15 cellular contexts compared by ENCODE assay signal in genomic region chr10:36373424-36374096, GRCh38.
A peak's percentile ranks its signal among the peaks of the same experiment; 100 is the strongest.
DNase-seq lines count a peak whose midpoint lies in the region; ATAC-seq and TF ChIP-seq lines count a peak whose summit lies in the region.
"Had no signal": no experiment of that assay in that cellular context is flagged by ENCODE, and none has a peak within 500 bp of the region (broad histone marks: within the 10 kb centered on the region; RNA-seq: fewer than 3 reads in every experiment).

No MANE protein-coding gene starts in this region.

- H4K5ac ChIP-seq in mesendoderm (ENCODE audit: low read length) = no peak overlapping the region

- no peak overlapping the region for H3K4me2 ChIP-seq in mesendoderm (ENCODE audit: low read length)
- H3K4me2 ChIP-seq: A549 had no signal

- no peaks in the 10 kb centered on the region for H3K79me1 ChIP-seq in mesendoderm (ENCODE audit: low read length)

- no peak overlapping the region for H3K9ac ChIP-seq in mesendoderm (ENCODE audit: low read length)

- no peak overlapping the region for H3K27ac Mint-ChIP-seq in WTC11
- H3K27ac Mint-ChIP-seq: CD8-positive, alpha-beta T cell had no signal

- POLR2A ChIA-PET in WTC11 (lab: Charles Lee) = no interaction called here

- H3K27me3 ChIP-seq in H7 (ENCODE audit: control insufficient read depth, insufficient read depth, low read length) = no peaks in the 10 kb centered on the region
- no peaks in the 10 kb centered on the region for H3K27me3 ChIP-seq in mesendoderm (ENCODE audit: insufficient read depth, low read length, poor library complexity)

- DNase-seq in H7 = peak; percentile 46
- DNase-seq in WTC11 (ENCODE audit: low spot score) = peak; percentile 26
- DNase-seq in mesendoderm = peak; percentile 11
- DNase-seq in sciatic nerve (ENCODE audit: low spot score) = no peak
- no peak for DNase-seq in NCI-H1436 (lab: John Stamatoyannopoulos, UW)
- no peak for DNase-seq in NCI-H2227 treated with DMSO at 0.1 percent for 48 hours (lab: John Stamatoyannopoulos, UW)
- DNase-seq: CD8-positive, alpha-beta T cell; COR-L47; DMS153; DMS79 treated with DMSO at 0.1 percent for 48 hours; EL; GDM1 had no signal

- ATAC-seq in WTC11 (peak; percentile 74), sciatic nerve (peak; percentile 48), GM18861 (IDR thresholded peaks at IDR 0.05; ENCODE audit: unreplicated experiment) (no peak)
- ATAC-seq: A549; CD8-positive, alpha-beta T cell had no signal

- peaks cover 4% of the 10 kb centered on the region; the same call in 1 of the 2 replicates for H3K9me3 Mint-ChIP-seq in WTC11

- H3K18ac ChIP-seq in mesendoderm (ENCODE audit: low read length) = no peak overlapping the region

- H2BK15ac ChIP-seq in mesendoderm (replicated peaks; ENCODE audit: low read depth) = no peak overlapping the region

- intact Hi-C loops in sciatic nerve (cut with DNase I) = no loop called here

- no peak overlapping the region for H3K4me3 ChIP-seq in H7 (ENCODE audit: insufficient read depth, low read depth, low read length)
- no peak overlapping the region for H3K4me3 ChIP-seq in mesendoderm (ENCODE audit: low read length)
- H3K4me3 ChIP-seq: A549 had no signal

- H3K4ac ChIP-seq in mesendoderm (ENCODE audit: low read depth, low read length) = no peak overlapping the region

- WGBS in mesendoderm (ENCODE audit: extremely low coverage, insufficient coverage, low lambda C conversion rate) = no CpG with 5 or more reads among the region's 8 CpGs

- H2AK5ac ChIP-seq in mesendoderm (ENCODE audit: low read length) = no peak overlapping the region

- H3K36me3 Mint-ChIP-seq in WTC11 = no peaks in the 10 kb centered on the region
- H3K36me3 Mint-ChIP-seq: CD14-positive monocyte; CD8-positive, alpha-beta T cell had no signal

- no peak overlapping the region for H3K23ac ChIP-seq in mesendoderm (ENCODE audit: low read length)

- TF ChIP-seq CTCF in WTC11 (IDR thresholded peaks at IDR 0.05) = no peak

- peaks cover 8% of the 10 kb centered on the region for H3K4me1 Mint-ChIP-seq in WTC11
- H3K4me1 Mint-ChIP-seq: CD14-positive monocyte had no signal

- H3K56ac ChIP-seq in mesendoderm (ENCODE audit: low read length) = no peak overlapping the region

- H3K79me2 ChIP-seq in mesendoderm (ENCODE audit: control insufficient read depth, insufficient read depth, low read length) = no peaks in the 10 kb centered on the region

- H2BK120ac ChIP-seq in mesendoderm (ENCODE audit: low read depth, low read length) = no peak overlapping the region

- no peaks in the 10 kb centered on the region; the same call in 1 of the 2 replicates for H3K27me3 Mint-ChIP-seq in WTC11 (ENCODE audit: low read depth)

- H3K4me3 Mint-ChIP-seq in WTC11 = no peak overlapping the region
- H3K4me3 Mint-ChIP-seq: CD14-positive monocyte; CD8-positive, alpha-beta T cell had no signal

- H3K4me1 ChIP-seq in mesendoderm (ENCODE audit: control insufficient read depth, low read depth, low read length) = no peaks in the 10 kb centered on the region

- H3K27ac ChIP-seq in mesendoderm (ENCODE audit: low read depth, low read length) = no peak overlapping the region
- H3K27ac ChIP-seq: A549 had no signal

- H2BK5ac ChIP-seq in mesendoderm (ENCODE audit: low read length) = no peak overlapping the region

- CTCF ChIA-PET in WTC11 (lab: Charles Lee) = no interaction called here

- H4K8ac ChIP-seq in mesendoderm (ENCODE audit: low read depth, low read length) = no peak overlapping the region

- H3K36me3 ChIP-seq in H7 (replicated peaks; ENCODE audit: control insufficient read depth, insufficient read depth, low read length) (no peaks in the 10 kb centered on the region), mesendoderm (ENCODE audit: control insufficient read depth, insufficient read depth, low read length) (no peaks in the 10 kb centered on the region)

TF ChIP-seq in WTC11, 78 proteins besides CTCF, POLR2A, EP300 and RAD21 (continues in another document):
- TF ChIP-seq ZNF671 (CRISPR knock-in tag; IDR thresholded peaks at IDR 0.05) (no peak), ZBTB43 (CRISPR knock-in tag; IDR thresholded peaks at IDR 0.05) (no peak), OVOL2 (CRISPR knock-in tag; IDR thresholded peaks at IDR 0.05; ENCODE audit: borderline replicate concordance) (no peak), ZMAT4 (CRISPR knock-in tag; IDR thresholded peaks at IDR 0.05) (no peak), STAT6 (CRISPR knock-in tag; conservative IDR thresholded peaks at IDR 0.05; ENCODE audit: low read depth) (no peak), ZNF425 (CRISPR knock-in tag; conservative IDR thresholded peaks at IDR 0.05) (no peak), MLX (CRISPR knock-in tag; IDR thresholded peaks at IDR 0.05) (no peak), ZNF396 (CRISPR knock-in tag; IDR thresholded peaks at IDR 0.05; ENCODE audit: borderline replicate concordance) (no peak), NR2C2 (CRISPR knock-in tag; IDR thresholded peaks at IDR 0.05) (no peak), ZNF512 (CRISPR knock-in tag; IDR thresholded peaks at IDR 0.05; ENCODE audit: borderline replicate concordance) (no peak), CREM (CRISPR knock-in tag; IDR thresholded peaks at IDR 0.05) (no peak)

Comparison
In these comparisons a context has a peak if more than half of its experiments do, and no peak if none do; other contexts are left out.
1. DNase-seq: peak in H7 (single experiment), WTC11 (single experiment) and mesendoderm (single experiment); none in sciatic nerve (single experiment), NCI-H1436 (single experiment) and NCI-H2227 treated with DMSO at 0.1 percent for 48 hours (single experiment).